In the genomic region with DNA sequence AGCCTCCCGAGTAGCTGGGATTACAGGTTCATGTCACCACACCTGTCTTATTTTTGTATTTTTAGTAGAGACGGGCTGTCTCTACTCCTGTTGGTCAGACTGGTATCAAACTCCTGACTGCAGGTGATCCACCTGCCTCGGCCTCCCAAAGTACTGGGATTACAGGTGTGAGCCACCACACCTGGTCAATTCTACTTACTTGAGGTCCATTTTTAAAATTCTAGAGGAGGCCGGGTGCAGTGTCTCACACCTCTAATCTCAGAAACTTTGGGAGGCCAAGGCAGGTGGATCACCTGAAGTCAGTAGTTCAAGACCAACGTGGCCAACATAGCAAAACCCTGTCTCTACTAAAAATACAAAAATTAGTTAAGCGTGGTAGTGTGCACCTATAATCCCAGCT, we compare ENCODE assay signal across 28 cellular contexts.
"Had no signal": no experiment of that assay in that cellular context is flagged by ENCODE, and none has a peak within 500 bp of the region (broad histone marks: within the 10 kb centered on the region; RNA-seq: fewer than 3 reads in every experiment).

No MANE protein-coding gene starts in this region.

- FAIRE-seq: urothelium cell line had no signal

- H3K4me1 Mint-ChIP-seq: stimulated activated effector memory CD8-positive, alpha-beta T cell treated with anti-CD3 and anti-CD28 coated beads, Interleukin-12 subunit alpha, Interleukin-12 subunit beta, amount 100 ng/mL, for 72 hours; stimulated activated memory B cell treated with anti-CD40 and anti-IgM and Interleukin-4, amounts not matched to agents 10 μg/mL and 1 μg/mL and 100 μg/mL, for 72 hours; stimulated activated naive B cell treated with anti-CD40 and anti-IgM and Interleukin-4, amounts not matched to agents 10 μg/mL and 1 μg/mL and 100 μg/mL, for 72 hours; stimulated activated naive CD8-positive, alpha-beta T cell treated with anti-CD3 and anti-CD28 coated beads, Interleukin-15, amount 100 ng/mL, for 72 hours had no signal

- H3K27me3 Mint-ChIP-seq: stimulated activated naive CD8-positive, alpha-beta T cell treated with anti-CD3 and anti-CD28 coated beads, Interleukin-15, Interleukin-2, amounts not matched to agents 100 ng/mL and 50 ng/mL, for 24 hours had no signal

- H3K27ac Mint-ChIP-seq: stimulated activated effector memory CD8-positive, alpha-beta T cell treated with anti-CD3 and anti-CD28 coated beads, Interleukin-12 subunit alpha, Interleukin-12 subunit beta, amount 100 ng/mL, for 72 hours; stimulated activated memory B cell treated with anti-CD40 and anti-IgM and Interleukin-4, amounts not matched to agents 10 μg/mL and 1 μg/mL and 100 μg/mL, for 72 hours; stimulated activated naive B cell treated with anti-CD40 and anti-IgM and Interleukin-4, amounts not matched to agents 10 μg/mL and 1 μg/mL and 100 μg/mL, for 72 hours; stimulated activated naive CD8-positive, alpha-beta T cell treated with anti-CD3 and anti-CD28 coated beads, Interleukin-15, amount 100 ng/mL, for 72 hours; stimulated activated naive CD8-positive, alpha-beta T cell treated with anti-CD3 and anti-CD28 coated beads, Interleukin-15, Interleukin-2, amounts not matched to agents 100 ng/mL and 50 ng/mL, for 24 hours; type B pancreatic cell had no signal

- H3K9me3 Mint-ChIP-seq: stimulated activated naive CD8-positive, alpha-beta T cell treated with anti-CD3 and anti-CD28 coated beads, Interleukin-15, amount 100 ng/mL, for 72 hours; stimulated activated naive CD8-positive, alpha-beta T cell treated with anti-CD3 and anti-CD28 coated beads, Interleukin-15, Interleukin-2, amounts not matched to agents 100 ng/mL and 50 ng/mL, for 24 hours; type B pancreatic cell had no signal

- H3K36me3 Mint-ChIP-seq: stimulated activated effector memory CD8-positive, alpha-beta T cell treated with anti-CD3 and anti-CD28 coated beads, Interleukin-12 subunit alpha, Interleukin-12 subunit beta, amount 100 ng/mL, for 72 hours; stimulated activated memory B cell treated with anti-CD40 and anti-IgM and Interleukin-4, amounts not matched to agents 10 μg/mL and 1 μg/mL and 100 μg/mL, for 72 hours; stimulated activated naive B cell treated with anti-CD40 and anti-IgM and Interleukin-4, amounts not matched to agents 10 μg/mL and 1 μg/mL and 100 μg/mL, for 72 hours; type B pancreatic cell had no signal

- H3K4me3 ChIP-seq: stomach, testis, thoracic aorta, thyroid gland, tibial artery, tibial nerve, transverse colon, upper lobe of left lung, upper lobe of right lung, uterus, vagina had no signal

- DNase-seq: stimulated activated CD4-positive, alpha-beta T cell treated with anti-CD3 and anti-CD28 coated beads, Interleukin-2, amount 100 ng/mL, for 48 hours; stimulated activated CD4-positive, alpha-beta T cell treated with anti-CD3 and anti-CD28 coated beads, Interleukin-4, amount 100 ng/mL, for 1 hour; stimulated activated CD4-positive, alpha-beta T cell treated with anti-CD3 and anti-CD28 coated beads, Interleukin-4, amount 100 ng/mL, for 24 hours; stimulated activated CD4-positive, alpha-beta T cell treated with anti-CD3 and anti-CD28 coated beads, Interleukin-4, amount 100 ng/mL, for 4 hours; stimulated activated CD8-positive, alpha-beta memory T cell treated with anti-CD3 and anti-CD28 coated beads, Interleukin-4, amount 100 ng/mL, for 48 hours; stimulated activated naive B cell treated with anti-CD40 and anti-IgM and Interleukin-4, amounts not matched to agents 10 μg/mL and 1 μg/mL and 100 μg/mL, for 72 hours; stimulated activated naive CD4-positive, alpha-beta T cell; stimulated activated naive CD4-positive, alpha-beta T cell treated with Interleukin-2 at 50 U/mL for 16 hours; stimulated activated naive CD8-positive, alpha-beta T cell treated with anti-CD3 and anti-CD28 coated beads, Interleukin-15, amount 100 ng/mL, for 72 hours; stimulated activated naive CD8-positive, alpha-beta T cell treated with anti-CD3 and anti-CD28 coated beads, Interleukin-15, Interleukin-2, amounts not matched to agents 100 U/mL and 50 U/mL, for 24 hours; substantia nigra; testis; thyroid gland; tibial artery; transverse colon; trophoblast cell; upper lobe of left lung; upper lobe of right lung; uterus had no signal

- H3K4me3 Mint-ChIP-seq: stimulated activated effector memory CD8-positive, alpha-beta T cell treated with anti-CD3 and anti-CD28 coated beads, Interleukin-12 subunit alpha, Interleukin-12 subunit beta, amount 100 ng/mL, for 72 hours; stimulated activated memory B cell treated with anti-CD40 and anti-IgM and Interleukin-4, amounts not matched to agents 10 μg/mL and 1 μg/mL and 100 μg/mL, for 72 hours; stimulated activated naive B cell treated with anti-CD40 and anti-IgM and Interleukin-4, amounts not matched to agents 10 μg/mL and 1 μg/mL and 100 μg/mL, for 72 hours; stimulated activated naive CD8-positive, alpha-beta T cell treated with anti-CD3 and anti-CD28 coated beads, Interleukin-15, amount 100 ng/mL, for 72 hours; stimulated activated naive CD8-positive, alpha-beta T cell treated with anti-CD3 and anti-CD28 coated beads, Interleukin-15, Interleukin-2, amounts not matched to agents 100 ng/mL and 50 ng/mL, for 24 hours; type B pancreatic cell had no signal

- ATAC-seq: stimulated activated effector memory CD8-positive, alpha-beta T cell treated with anti-CD3 and anti-CD28 coated beads, Interleukin-12 subunit alpha, Interleukin-12 subunit beta, amount 100 ng/mL, for 72 hours; stimulated activated naive B cell treated with anti-CD40 and anti-IgM and Interleukin-4, amounts not matched to agents 10 μg/mL and 1 μg/mL and 100 μg/mL, for 72 hours; stimulated activated naive CD8-positive, alpha-beta T cell treated with anti-CD3 and anti-CD28 coated beads, Interleukin-15, amount 100 ng/mL, for 72 hours; stimulated activated naive CD8-positive, alpha-beta T cell treated with anti-CD3 and anti-CD28 coated beads, Interleukin-15, Interleukin-2, amounts not matched to agents 100 U/mL and 50 U/mL, for 24 hours; upper lobe of right lung had no signal

- H3K4me1 ChIP-seq: tibial artery, upper lobe of left lung had no signal

- H3K27me3 ChIP-seq: stomach, testis, thyroid gland, transverse colon, upper lobe of left lung, upper lobe of right lung, uterus, vagina had no signal

- H3K27ac ChIP-seq: testis, thoracic aorta, thyroid gland, tibial artery, tibial nerve, transverse colon, upper lobe of left lung, upper lobe of right lung, uterus, vagina had no signal

- H3K36me3 ChIP-seq: stomach, thoracic aorta, thyroid gland, tibial artery, tibial nerve, transverse colon, upper lobe of left lung, upper lobe of right lung, uterus, vagina had no signal

- H3K9me3 ChIP-seq: stomach, testis, thoracic aorta, thyroid gland, tibial artery, tibial nerve, transverse colon, upper lobe of left lung, upper lobe of right lung, uterus, vagina had no signal
